Comparison of ENCODE assay signal across 9 cellular contexts in genomic region chr5:151234476-151235238, GRCh38. TPM values are rescaled to one million over a fixed set of nuclear protein-coding genes. Genes with fewer than 3 reads are reported as not detected.
DNase-seq lines count a peak whose midpoint lies in the region; ATAC-seq and TF ChIP-seq lines count a peak whose summit lies in the region.
"Had no signal": no experiment of that assay in that cellular context is flagged by ENCODE, and none has a peak within 500 bp of the region (broad histone marks: within the 10 kb centered on the region; RNA-seq: fewer than 3 reads in every experiment).

No MANE protein-coding gene starts in this region.

- no peaks in the 10 kb centered on the region for H3K36me3 ChIP-seq in tibial artery

- no peak for TF ChIP-seq CTCF in tibial artery (IDR thresholded peaks at IDR 0.05)

- intact Hi-C loops in left ventricle myocardium superior (cut with micrococcal nuclease) (loop anchor here (10.0 kb wide), 1 partner anchor 110 kb away; no protein-coding TSS in a partner anchor), tibial artery (cut with DNase I; ENCODE audit: low total_unique reads) (loop anchor here (5.0 kb wide), 1 partner anchor 107 kb away; no protein-coding TSS in a partner anchor)

- H3K36me3 Mint-ChIP-seq in T-helper 17 cell (ENCODE audit: low read depth) = peaks cover 3% of the 10 kb centered on the region
- H3K36me3 Mint-ChIP-seq: brain had no signal

- no peak overlapping the region for H3K4me3 Mint-ChIP-seq in T-helper 17 cell
- H3K4me3 Mint-ChIP-seq: brain had no signal

- H3K4me3 ChIP-seq in tibial artery = no peak overlapping the region

- no peaks in the 10 kb centered on the region for H3K9me3 ChIP-seq in T-helper 17 cell (ENCODE audit: control insufficient read depth, low read length, poor library complexity, severe bottlenecking)
- H3K9me3 ChIP-seq in tibial artery = no peaks in the 10 kb centered on the region

- H3K27ac ChIP-seq in tibial artery = peak overlapping the region in 1 of 2 donors; percentile 28

- no peaks in the 10 kb centered on the region for H3K27me3 Mint-ChIP-seq in T-helper 17 cell

- H3K4me1 Mint-ChIP-seq in T-helper 17 cell = peaks cover 7% of the 10 kb centered on the region

- H3K27me3 ChIP-seq in tibial artery = no peaks in the 10 kb centered on the region

- peak overlapping the region; percentile 53 for H3K27ac Mint-ChIP-seq in T-helper 17 cell
- H3K27ac Mint-ChIP-seq: brain had no signal

- DNase-seq in stimulated activated CD4-positive, alpha-beta T cell treated with anti-CD3 and anti-CD28 coated beads, Interleukin-15, amount 100 ng/mL, for 24 hours = peak; percentile 44
- no peak for DNase-seq in stimulated activated CD4-positive, alpha-beta T cell treated with anti-CD3 and anti-CD28 coated beads, Interleukin-4, amount 100 ng/mL, for 4 hours
- DNase-seq in T-helper 17 cell (no peak), left ventricle myocardium superior (peak; percentile 84), tibial artery (peak; percentile 73 to 80), putamen (ENCODE audit: low spot score) (no peak)

- ATAC-seq in HG02973 (IDR thresholded peaks at IDR 0.05; ENCODE audit: unreplicated experiment) = peak; percentile 78
- peak; percentile 59 for ATAC-seq in T-helper 17 cell
- peak; percentile 75 for ATAC-seq in left ventricle myocardium superior
- no peak for ATAC-seq in HG03108 (IDR thresholded peaks at IDR 0.05; ENCODE audit: unreplicated experiment)

- peaks cover 0 to 31% (median 6%) of the 10 kb centered on the region in 4 donors for H3K4me1 ChIP-seq in tibial artery

RNA-seq across cellular contexts. Expression of gene CCDC69, which starts 10.8 kb away (rescaled TPM):
- 10 to 100 TPM; 74.7 to 82.5 TPM for total RNA-seq in T-helper 17 cell
- 178 TPM for total RNA-seq in left ventricle myocardium superior

RNA-seq across cellular contexts. Expression of gene GM2A, which starts 18.3 kb away (rescaled TPM):
- total RNA-seq in T-helper 17 cell (10 to 100 TPM in 1 of 2 donors, 1 to 10 TPM in 1; 6.0 to 13.4 TPM), left ventricle myocardium superior (32.1 TPM)

Comparison
In these comparisons a context has a peak if more than half of its experiments do, and no peak if none do; other contexts are left out.
1. DNase-seq: peak in stimulated activated CD4-positive, alpha-beta T cell treated with anti-CD3 and anti-CD28 coated beads, Interleukin-15, amount 100 ng/mL, for 24 hours (single experiment), left ventricle myocardium superior (single experiment) and tibial artery (2 of 2); none in stimulated activated CD4-positive, alpha-beta T cell treated with anti-CD3 and anti-CD28 coated beads, Interleukin-4, amount 100 ng/mL, for 4 hours (0 of 2), T-helper 17 cell (0 of 3) and putamen (single experiment).